In genomic region chr2:152740743-152741328, GRCh38 we compare ENCODE assay signal across 1 cellular context.
TF ChIP-seq lines count a peak whose summit lies in the region.

No MANE protein-coding gene starts in this region.

TF ChIP-seq in H1, 55 proteins besides CTCF, POLR2A, EP300 and RAD21 (continued from another document):
- TF ChIP-seq TBP (IDR thresholded peaks at IDR 0.05; ENCODE audit: low read depth, low read length) (no peak), FOSL1 (IDR thresholded peaks at IDR 0.05; ENCODE audit: insufficient read depth, low read depth, low read length) (no peak)
TF ChIP-seq in H1: peak in this region for 0.
